In genomic region chr18:59067873-59068272, GRCh38 we compare ENCODE assay signal across 9 cellular contexts.
DNase-seq lines count a peak whose midpoint lies in the region; ATAC-seq and TF ChIP-seq lines count a peak whose summit lies in the region.
"Had no signal": no experiment of that assay in that cellular context is flagged by ENCODE, and none has a peak within 500 bp of the region (broad histone marks: within the 10 kb centered on the region; RNA-seq: fewer than 3 reads in every experiment).

No MANE protein-coding gene starts in this region.

- DNase-seq in activated naive CD4-positive, alpha-beta T cell treated with anti-CD3 and anti-CD28 coated beads for 36 hours = peak; percentile 35
- DNase-seq in activated naive CD4-positive, alpha-beta T cell (lab: John Stamatoyannopoulos, UW) = no peak
- DNase-seq in NCI-H1105 (lab: John Stamatoyannopoulos, UW) (peak; percentile 39), epithelial cell of proximal tubule (ENCODE audit: low read depth) (no peak), stomach (peak; percentile 41), suprapubic skin (ENCODE audit: low spot score in 2 of 2) (no peak)
- DNase-seq: MG63 had no signal

- TF ChIP-seq EP300 in stomach (IDR thresholded peaks at IDR 0.05) (no peak), suprapubic skin (IDR thresholded peaks at IDR 0.05) (no peak)

- no peak for TF ChIP-seq POLR2A in stomach (IDR thresholded peaks at IDR 0.05)
- no peak for TF ChIP-seq POLR2A in suprapubic skin (IDR thresholded peaks at IDR 0.05)

- no peak overlapping the region for H3K27ac Mint-ChIP-seq in activated naive CD4-positive, alpha-beta T cell treated with anti-CD3 and anti-CD28 coated beads for 36 hours

- H3K4me1 Mint-ChIP-seq in activated naive CD4-positive, alpha-beta T cell treated with anti-CD3 and anti-CD28 coated beads for 36 hours (ENCODE audit: low read depth) = no peaks in the 10 kb centered on the region

- no peaks in the 10 kb centered on the region for H3K27me3 ChIP-seq in stomach
- no peaks in the 10 kb centered on the region for H3K27me3 ChIP-seq in suprapubic skin
- H3K27me3 ChIP-seq: MG63 had no signal

- peaks cover 0 to 7% (median 0%) of the 10 kb centered on the region in 4 donors for H3K4me1 ChIP-seq in stomach
- peaks cover 3% of the 10 kb centered on the region for H3K4me1 ChIP-seq in suprapubic skin

- TF ChIP-seq CTCF in epithelial cell of proximal tubule (conservative IDR thresholded peaks at IDR 0.05; ENCODE audit: low read depth, low read length) = peak; percentile 72
- TF ChIP-seq CTCF in stomach (IDR thresholded peaks at IDR 0.05) = peak in 2 of 7 experiments; percentile 16 to 28
- TF ChIP-seq CTCF in suprapubic skin (IDR thresholded peaks at IDR 0.05) = no peak

- H3K27me3 Mint-ChIP-seq in activated naive CD4-positive, alpha-beta T cell treated with anti-CD3 and anti-CD28 coated beads for 36 hours (ENCODE audit: low read depth) = no peaks in the 10 kb centered on the region

- H3K9me3 Mint-ChIP-seq in activated naive CD4-positive, alpha-beta T cell treated with anti-CD3 and anti-CD28 coated beads for 36 hours = no peaks in the 10 kb centered on the region

- no peak for ATAC-seq in GM21737 (IDR thresholded peaks at IDR 0.05; ENCODE audit: unreplicated experiment)
- no peak for ATAC-seq in HG03469 (IDR thresholded peaks at IDR 0.05; ENCODE audit: unreplicated experiment)

- H3K36me3 Mint-ChIP-seq in activated naive CD4-positive, alpha-beta T cell treated with anti-CD3 and anti-CD28 coated beads for 36 hours (ENCODE audit: low read depth) = no peaks in the 10 kb centered on the region

- no peak overlapping the region for H3K4me3 Mint-ChIP-seq in activated naive CD4-positive, alpha-beta T cell treated with anti-CD3 and anti-CD28 coated beads for 36 hours

- intact Hi-C loops in activated naive CD4-positive, alpha-beta T cell treated with anti-CD3 and anti-CD28 coated beads for 36 hours (cut with micrococcal nuclease) = loop anchor here (2.0 kb wide), 1 partner anchor 539 kb away; no protein-coding TSS in a partner anchor
- intact Hi-C loops in stomach (cut with DNase I; ENCODE audit: low total_unique reads) = no loop called here

- no peak overlapping the region for H3K27ac ChIP-seq in stomach
- no peak overlapping the region for H3K27ac ChIP-seq in suprapubic skin

- H3K4me3 ChIP-seq in epithelial cell of proximal tubule (ENCODE audit: low read depth, low read length) = no peak overlapping the region
- H3K4me3 ChIP-seq in stomach = no peak overlapping the region
- H3K4me3 ChIP-seq in suprapubic skin = no peak overlapping the region
- H3K4me3 ChIP-seq: MG63 had no signal

- WGBS in stomach, 5 donors = 50 to 59% (median 54%) methylated on average over 2 of the region's 2 CpGs
- 75% methylated on average over 2 of the region's 2 CpGs for WGBS in suprapubic skin

- no peaks in the 10 kb centered on the region for H3K9me3 ChIP-seq in stomach
- no peaks in the 10 kb centered on the region for H3K9me3 ChIP-seq in suprapubic skin
- H3K9me3 ChIP-seq: MG63 had no signal

- H3K36me3 ChIP-seq in stomach = no peaks in the 10 kb centered on the region
- no peaks in the 10 kb centered on the region for H3K36me3 ChIP-seq in suprapubic skin
- H3K36me3 ChIP-seq: MG63 had no signal

- CTCF ChIA-PET in activated naive CD4-positive, alpha-beta T cell treated with anti-CD3 and anti-CD28 coated beads for 36 hours (lab: Charles Lee) = interaction anchor here (0.7 to 8.9 kb wide), 6 partner anchors 13 to 546 kb away, joined by 3 to 94 read pairs (median 4); no protein-coding TSS in a partner anchor

Comparison
In these comparisons a context has a peak if more than half of its experiments do, and no peak if none do; other contexts are left out.
1. DNase-seq: peak in activated naive CD4-positive, alpha-beta T cell treated with anti-CD3 and anti-CD28 coated beads for 36 hours (single experiment), NCI-H1105 (single experiment) and stomach (single experiment); none in activated naive CD4-positive, alpha-beta T cell (0 of 4), epithelial cell of proximal tubule (single experiment) and suprapubic skin (0 of 2).